In the genomic region with DNA sequence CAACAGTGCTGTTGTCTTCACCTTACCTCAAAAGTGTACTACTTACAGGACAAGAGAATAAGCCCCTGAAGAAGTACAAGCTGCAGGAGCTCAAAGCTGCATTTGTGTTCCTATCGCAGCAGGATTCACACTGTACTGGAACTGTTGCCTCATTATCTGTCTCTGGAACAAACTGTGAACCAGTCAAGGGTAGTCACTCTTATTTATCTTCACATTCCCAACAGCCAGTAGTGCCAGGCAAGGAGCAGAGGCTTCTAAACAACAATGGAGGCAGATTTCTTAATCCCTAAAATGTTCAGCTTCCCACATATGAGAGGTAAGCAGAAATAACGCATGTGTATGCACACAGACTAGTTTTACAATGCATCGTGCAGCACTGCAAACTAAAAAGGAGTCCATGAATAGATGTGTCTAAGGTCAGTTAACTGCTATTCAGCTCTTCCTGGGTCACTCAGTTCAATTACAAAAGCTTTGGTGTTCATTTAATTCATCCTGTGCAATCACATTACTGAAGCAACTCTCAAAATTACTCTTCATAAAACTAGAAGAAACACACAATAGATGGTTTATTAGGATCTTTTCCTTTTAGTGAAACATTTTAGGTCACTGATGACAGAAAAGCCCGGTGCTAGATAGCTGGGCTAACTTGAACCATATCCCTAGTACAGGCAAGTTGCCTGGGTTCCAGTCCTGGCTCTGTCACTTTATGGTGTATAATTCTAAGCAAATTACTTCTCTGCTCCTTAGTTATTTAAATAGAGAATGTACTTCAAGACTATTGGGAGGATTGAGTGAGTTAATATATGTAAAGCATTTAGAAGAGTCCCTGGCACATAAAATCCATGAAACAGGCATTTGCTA, we compare ENCODE assay signal across 11 cellular contexts. TPM values are rescaled to one million over a fixed set of nuclear protein-coding genes. Genes with fewer than 3 reads are reported as not detected.
DNase-seq lines count a peak whose midpoint lies in the region; ATAC-seq and TF ChIP-seq lines count a peak whose summit lies in the region.
"Had no signal": no experiment of that assay in that cellular context is flagged by ENCODE, and none has a peak within 500 bp of the region (broad histone marks: within the 10 kb centered on the region; RNA-seq: fewer than 3 reads in every experiment).

No MANE protein-coding gene starts in this region.

- ATAC-seq in left colon (peak; percentile 42), GM18502 (IDR thresholded peaks at IDR 0.05; ENCODE audit: poor library complexity, unreplicated experiment) (no peak)
- ATAC-seq in stimulated activated naive CD8-positive, alpha-beta T cell treated with anti-CD3 and anti-CD28 coated beads, Interleukin-15, Interleukin-2, amounts not matched to agents 100 U/mL and 50 U/mL, for 24 hours = no peak

- peaks cover 34% of the 10 kb centered on the region for H3K79me2 ChIP-seq in DOHH2 (ENCODE audit: control insufficient read depth, low read length)

- H4K20me1 ChIP-seq in DOHH2 (ENCODE audit: control insufficient read depth, insufficient read depth, low read depth, low read length) = no peaks in the 10 kb centered on the region

- no peaks in the 10 kb centered on the region for H3K27me3 ChIP-seq in DOHH2 (ENCODE audit: control insufficient read depth, low read length)
- no peaks in the 10 kb centered on the region for H3K27me3 ChIP-seq in skeletal muscle tissue (ENCODE audit: control insufficient read depth in 3 of 3, insufficient read depth in 3 of 3, low read length in 3 of 3)

- H3F3A ChIP-seq in DOHH2 (ENCODE audit: control insufficient read depth, insufficient read depth) = no peaks in the 10 kb centered on the region; the same call in 1 of the 2 replicates

- TF ChIP-seq CTCF in DOHH2 (IDR thresholded peaks at IDR 0.05; ENCODE audit: low read depth, low read length, poor library complexity, severe bottlenecking) = no peak

- no peaks in the 10 kb centered on the region for H3K9me2 ChIP-seq in DOHH2 (replicated peaks; ENCODE audit: control insufficient read depth, low read length)

- H3K9me3 ChIP-seq in DOHH2 (ENCODE audit: control insufficient read depth, insufficient read depth, low read length) = no peaks in the 10 kb centered on the region
- no peaks in the 10 kb centered on the region for H3K9me3 ChIP-seq in skeletal muscle tissue (ENCODE audit: control insufficient read depth in 3 of 3, low read length in 3 of 3)

- peak overlapping the region; percentile 94 for H3K4me2 ChIP-seq in DOHH2 (ENCODE audit: low read length)

- H3K27ac ChIP-seq in DOHH2 (ENCODE audit: low read depth, low read length) (no peak overlapping the region), skeletal muscle tissue (ENCODE audit: low read depth, low read length) (peak overlapping the region; percentile 87)

- intact Hi-C loops in left colon (cut with DNase I, micrococcal nuclease) = no loop called here

- peak overlapping the region; percentile 17 to 81 (median 35) for H3K9ac ChIP-seq in skeletal muscle tissue (ENCODE audit: low read depth in 1 of 3, low read length in 3 of 3)

- H3K4me1 ChIP-seq in DOHH2 (ENCODE audit: control insufficient read depth, low read length) (peaks cover 40% of the 10 kb centered on the region), skeletal muscle tissue (ENCODE audit: control insufficient read depth in 3 of 3, insufficient read depth in 3 of 3, low read length in 3 of 3) (peaks cover 18 to 46% (median 36%) of the 10 kb centered on the region in 3 donors)

- DNase-seq in astrocyte of the hippocampus (ENCODE audit: low read depth, low spot score) (peak; percentile 31), left colon (no peak), NCI-H2196 (lab: John Stamatoyannopoulos, UW; ENCODE audit: unreplicated experiment) (no peak), NCI-H1105 (lab: John Stamatoyannopoulos, UW) (no peak)
- DNase-seq in stimulated activated naive CD8-positive, alpha-beta T cell treated with anti-CD3 and anti-CD28 coated beads, Interleukin-15, Interleukin-2, amounts not matched to agents 100 U/mL and 50 U/mL, for 24 hours = no peak
- DNase-seq: activated CD4-positive, alpha-beta T cell treated with anti-CD3 and anti-CD28 coated beads for 4 hours; NCI-H2081; SIG-M5 had no signal

- H3K36me3 ChIP-seq in DOHH2 (ENCODE audit: control insufficient read depth, low read length) (peaks cover 21% of the 10 kb centered on the region), skeletal muscle tissue (ENCODE audit: control insufficient read depth in 3 of 3, insufficient read depth in 3 of 3, low read length in 3 of 3) (peaks cover 0 to 10% (median 7%) of the 10 kb centered on the region in 3 donors)

- H3K4me3 ChIP-seq in DOHH2 (ENCODE audit: low read length) (peak overlapping the region; percentile 22; the same call in 1 of the 2 replicates), skeletal muscle tissue (ENCODE audit: low read length in 3 of 3) (peak overlapping the region in 1 of 3 donors; percentile 1)

RNA-seq across cellular contexts. Expression of gene APPL2, which starts 2.7 kb away (rescaled TPM):
- total RNA-seq in left colon (100 to 1,000 TPM; 136 to 179 TPM), skeletal muscle tissue (27.1 TPM)
